ENCODE assay signal across 1 cellular context in the genomic region with DNA sequence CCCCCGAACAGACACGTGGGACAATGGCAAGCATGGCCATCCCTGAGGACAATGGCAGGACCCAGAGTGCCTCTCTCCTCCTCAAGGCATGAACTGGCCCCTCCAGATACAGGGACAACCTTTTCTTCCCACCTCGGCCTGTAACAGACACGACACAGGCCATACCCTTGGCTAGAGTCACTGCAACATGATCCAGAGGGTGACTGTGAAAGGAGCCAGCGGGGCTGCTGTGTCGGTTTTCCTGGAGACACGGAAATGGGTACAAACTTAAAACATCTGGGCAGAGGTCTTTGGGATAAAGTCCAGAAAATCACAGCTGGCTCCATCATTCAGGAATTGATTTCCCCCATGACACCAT.
TF ChIP-seq lines count a peak whose summit lies in the region.

No MANE protein-coding gene starts in this region.

TF ChIP-seq in SK-N-SH, 30 proteins besides CTCF, POLR2A, EP300 and RAD21 (continued from another document):
- TF ChIP-seq POLR2AphosphoS5 (IDR thresholded peaks at IDR 0.05; ENCODE audit: low read depth, low read length), result no peak
